8 cellular contexts compared by ENCODE assay signal in genomic region chr16:70438983-70439862, GRCh38. TPM values are rescaled to one million over a fixed set of nuclear protein-coding genes. Genes with fewer than 3 reads are reported as not detected.
A peak's percentile ranks its signal among the peaks of the same experiment; 100 is the strongest.
DNase-seq lines count a peak whose midpoint lies in the region; ATAC-seq and TF ChIP-seq lines count a peak whose summit lies in the region.

Gene ST3GAL2 (minus strand): TSS chr16:70439100. CDS start chr16:70398530, 40,570 bp downstream.

- H3K27me3 ChIP-seq in KMS-11 (ENCODE audit: insufficient read depth, low read depth), result no peaks in the 10 kb centered on the region

- DNase-seq in DMS53 treated with DMSO at 0.1 percent for 48 hours (lab: John Stamatoyannopoulos, UW; ENCODE audit: unreplicated experiment) (peak; percentile 66), RWPE1 (ENCODE audit: low spot score) (peak; percentile 95), fibroblast of mammary gland (ENCODE audit: low read depth) (peak; percentile 85)
- DNase-seq in natural killer cell treated with Interleukin-12 subunit alpha and Interleukin-12 subunit beta and Interleukin-15 and Interleukin-18, amount 100 ng/mL, for 72 hours (ENCODE audit: low spot score), result peak; percentile 94
- peak; percentile 93 for DNase-seq in stimulated activated naive CD4-positive, alpha-beta T cell treated with Interleukin-2 at 50 U/mL for 16 hours (lab: John Stamatoyannopoulos, UW)

- peak; percentile 79 for ATAC-seq in GM21717 (IDR thresholded peaks at IDR 0.05; ENCODE audit: unreplicated experiment)
- ATAC-seq in activated T-helper 17 cell treated with anti-CD3 and anti-CD28 coated beads, Interleukin-2, amount 50 U/mL, for 72 hours (replicated peaks), result peak; percentile 96
- peak; percentile 99 for ATAC-seq in natural killer cell treated with Interleukin-12 subunit alpha and Interleukin-12 subunit beta and Interleukin-15 and Interleukin-18, amount 100 ng/mL, for 72 hours

- H3K4me3 Mint-ChIP-seq in activated T-helper 17 cell treated with anti-CD3 and anti-CD28 coated beads, Interleukin-2, amount 50 U/mL, for 72 hours, result peak within 1 kb of the TSS; percentile 99
- peak within 1 kb of the TSS; percentile 100 for H3K4me3 Mint-ChIP-seq in natural killer cell treated with Interleukin-12 subunit alpha and Interleukin-12 subunit beta and Interleukin-15 and Interleukin-18, amount 100 ng/mL, for 72 hours

- peak within 1 kb of the TSS; percentile 95 for H3K27ac Mint-ChIP-seq in activated T-helper 17 cell treated with anti-CD3 and anti-CD28 coated beads, Interleukin-2, amount 50 U/mL, for 72 hours
- peak within 1 kb of the TSS; percentile 88 to 96 for H3K27ac Mint-ChIP-seq in natural killer cell treated with Interleukin-12 subunit alpha and Interleukin-12 subunit beta and Interleukin-15 and Interleukin-18, amount 100 ng/mL, for 72 hours

- no peaks in the 10 kb centered on the region for H3K9me3 Mint-ChIP-seq in activated T-helper 17 cell treated with anti-CD3 and anti-CD28 coated beads, Interleukin-2, amount 50 U/mL, for 72 hours
- H3K9me3 Mint-ChIP-seq in natural killer cell treated with Interleukin-12 subunit alpha and Interleukin-12 subunit beta and Interleukin-15 and Interleukin-18, amount 100 ng/mL, for 72 hours, result no peaks in the 10 kb centered on the region

- no peak within 1 kb of the TSS for H3K4me3 ChIP-seq in KMS-11 (IDR thresholded peaks at IDR 0.05; ENCODE audit: insufficient read depth, low read depth, low read length)
- peak within 1 kb of the TSS; percentile 67 for H3K4me3 ChIP-seq in fibroblast of mammary gland (ENCODE audit: control insufficient read depth, low read depth, low read length)

- CTCF ChIA-PET in RWPE1 (lab: Yijun Ruan, JAX), result interaction anchor here (0.6 kb wide), 1 partner anchor 1138 kb away, joined by 3 read pairs; no protein-coding TSS in a partner anchor

- POLR2A ChIA-PET in RWPE1 (lab: Yijun Ruan, JAX; ENCODE audit: low non-redundant PET), result interaction anchor here (0.5 to 2.3 kb wide), 4 partner anchors 10 to 58 kb away, joined by 5 to 11 read pairs (median 6); partner anchors contain the start of gene FCSK

- no peaks in the 10 kb centered on the region for H3K27me3 Mint-ChIP-seq in activated T-helper 17 cell treated with anti-CD3 and anti-CD28 coated beads, Interleukin-2, amount 50 U/mL, for 72 hours
- H3K27me3 Mint-ChIP-seq in natural killer cell treated with Interleukin-12 subunit alpha and Interleukin-12 subunit beta and Interleukin-15 and Interleukin-18, amount 100 ng/mL, for 72 hours, result no peaks in the 10 kb centered on the region

- H2AFZ ChIP-seq in KMS-11 (ENCODE audit: low read depth), result peak within 1 kb of the TSS; percentile 97

- H3K36me3 ChIP-seq in KMS-11 (ENCODE audit: insufficient read depth), result no peaks in the 10 kb centered on the region; the same call in 1 of the 2 replicates

- H4K20me1 ChIP-seq in KMS-11 (ENCODE audit: insufficient read depth), result no peaks in the 10 kb centered on the region

- peaks cover 40% of the 10 kb centered on the region for H3K79me2 ChIP-seq in KMS-11 (ENCODE audit: insufficient read depth, low read depth)

- H3K4me1 Mint-ChIP-seq in activated T-helper 17 cell treated with anti-CD3 and anti-CD28 coated beads, Interleukin-2, amount 50 U/mL, for 72 hours, result peaks cover 18% of the 10 kb centered on the region
- H3K4me1 Mint-ChIP-seq in natural killer cell treated with Interleukin-12 subunit alpha and Interleukin-12 subunit beta and Interleukin-15 and Interleukin-18, amount 100 ng/mL, for 72 hours (ENCODE audit: low read depth in 2 of 2), result peaks cover 19 to 21% of the 10 kb centered on the region in 2 donors

- TF ChIP-seq CTCF in KMS-11 (conservative IDR thresholded peaks at IDR 0.05; ENCODE audit: low read depth, low read length) (no peak), RWPE1 (conservative IDR thresholded peaks at IDR 0.05; ENCODE audit: low read depth) (no peak), fibroblast of mammary gland (conservative IDR thresholded peaks at IDR 0.05; ENCODE audit: control insufficient read depth, insufficient read depth, low read depth, low read length) (no peak)

- peak within 1 kb of the TSS; percentile 56; the same call in 1 of the 2 replicates for H3K9ac ChIP-seq in KMS-11

- peaks cover 9% of the 10 kb centered on the region for H3K36me3 Mint-ChIP-seq in activated T-helper 17 cell treated with anti-CD3 and anti-CD28 coated beads, Interleukin-2, amount 50 U/mL, for 72 hours (ENCODE audit: low read depth)
- H3K36me3 Mint-ChIP-seq in natural killer cell treated with Interleukin-12 subunit alpha and Interleukin-12 subunit beta and Interleukin-15 and Interleukin-18, amount 100 ng/mL, for 72 hours, result peaks cover 5% of the 10 kb centered on the region

- H3K4me2 ChIP-seq in KMS-11, result peak within 1 kb of the TSS; percentile 99

- H3K4me1 ChIP-seq in KMS-11 (ENCODE audit: low read depth, poor library complexity, severe bottlenecking), result peaks cover 41% of the 10 kb centered on the region

- peak within 1 kb of the TSS; percentile 25; the same call in 1 of the 2 replicates for H3K27ac ChIP-seq in KMS-11
- peak within 1 kb of the TSS; percentile 80 for H3K27ac ChIP-seq in RWPE1

RNA-seq across cellular contexts. Expression of gene ST3GAL2, which starts in this region (rescaled TPM):
- total RNA-seq in activated T-helper 17 cell treated with anti-CD3 and anti-CD28 coated beads, Interleukin-2, amount 50 U/mL, for 72 hours, result 10 to 100 TPM; 14.5 to 18.6 TPM
- 10 to 100 TPM; 63.0 to 66.0 TPM for total RNA-seq in natural killer cell treated with Interleukin-12 subunit alpha and Interleukin-12 subunit beta and Interleukin-15 and Interleukin-18, amount 100 ng/mL, for 72 hours
